1 cellular context compared by ENCODE assay signal in the genomic region with DNA sequence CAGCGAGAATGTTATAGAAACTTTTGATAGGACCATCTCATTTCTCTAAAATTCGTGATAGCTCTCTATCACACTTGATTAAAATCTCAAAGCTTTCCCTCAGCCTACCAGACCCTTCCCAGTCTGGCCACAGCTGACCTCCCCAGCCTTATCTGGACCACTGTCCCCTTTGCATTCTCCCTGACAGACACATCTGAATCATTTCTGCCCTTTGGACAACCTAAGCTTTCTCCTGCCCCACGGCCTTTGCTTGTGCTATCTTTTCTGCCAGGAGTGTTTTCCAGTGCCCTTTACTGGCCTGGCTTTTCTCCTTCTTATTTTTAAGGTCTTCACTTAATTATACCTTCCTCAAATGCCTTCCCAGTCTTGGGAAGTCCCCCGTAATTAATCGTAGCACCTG.
TF ChIP-seq lines count a peak whose summit lies in the region.

No MANE protein-coding gene starts in this region.

TF ChIP-seq in WTC11, 78 proteins besides CTCF, POLR2A, EP300 and RAD21:
- TF ChIP-seq ZNF121 (CRISPR knock-in tag; IDR thresholded peaks at IDR 0.05) (no peak), ZNF281 (CRISPR knock-in tag; IDR thresholded peaks at IDR 0.05) (no peak), ZNF317 (CRISPR knock-in tag; IDR thresholded peaks at IDR 0.05; ENCODE audit: borderline replicate concordance, low read depth) (no peak), TP53 (CRISPR knock-in tag; IDR thresholded peaks at IDR 0.05) (no peak)
- TF ChIP-seq, protein P1, sequence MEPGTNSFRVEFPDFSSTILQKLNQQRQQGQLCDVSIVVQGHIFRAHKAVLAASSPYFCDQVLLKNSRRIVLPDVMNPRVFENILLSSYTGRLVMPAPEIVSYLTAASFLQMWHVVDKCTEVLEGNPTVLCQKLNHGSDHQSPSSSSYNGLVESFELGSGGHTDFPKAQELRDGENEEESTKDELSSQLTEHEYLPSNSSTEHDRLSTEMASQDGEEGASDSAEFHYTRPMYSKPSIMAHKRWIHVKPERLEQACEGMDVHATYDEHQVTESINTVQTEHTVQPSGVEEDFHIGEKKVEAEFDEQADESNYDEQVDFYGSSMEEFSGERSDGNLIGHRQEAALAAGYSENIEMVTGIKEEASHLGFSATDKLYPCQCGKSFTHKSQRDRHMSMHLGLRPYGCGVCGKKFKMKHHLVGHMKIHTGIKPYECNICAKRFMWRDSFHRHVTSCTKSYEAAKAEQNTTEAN (CRISPR knock-in tag; IDR thresholded peaks at IDR 0.05): no peak
